ENCODE assay signal across 19 cellular contexts in genomic region chr3:44047796-44048195, GRCh38.
"Had no signal": no experiment of that assay in that cellular context is flagged by ENCODE, and none has a peak within 500 bp of the region (broad histone marks: within the 10 kb centered on the region; RNA-seq: fewer than 3 reads in every experiment).

No MANE protein-coding gene starts in this region.

- H3K4me3 ChIP-seq: lung, ovary, right lobe of liver, skin epidermis, stomach, upper lobe of left lung had no signal

- H3K9me3 Mint-ChIP-seq: activated CD4-positive, alpha-beta T cell treated with anti-CD3 and anti-CD28 coated beads, Interleukin-2, amount 10 ng/mL, durations not matched to agents 7 days and 5 days; activated CD8-positive, alpha-beta T cell treated with anti-CD3 and anti-CD28 coated beads for 36 hours; activated naive CD8-positive, alpha-beta T cell treated with anti-CD3 and anti-CD28 coated beads, Interleukin-2, amount 50 U/mL, for 24 hours; natural killer cell treated with Interleukin-12 subunit alpha and Interleukin-12 subunit beta and Interleukin-15 and Interleukin-18, amount 100 ng/mL, for 72 hours had no signal

- H3K4me3 Mint-ChIP-seq: activated CD4-positive, alpha-beta T cell treated with anti-CD3 and anti-CD28 coated beads, Interleukin-2, amount 10 ng/mL, durations not matched to agents 7 days and 5 days; activated CD8-positive, alpha-beta memory T cell treated with anti-CD3 and anti-CD28 coated beads, Interleukin-2, amount 10 ng/mL, durations not matched to agents 7 days and 5 days; activated CD8-positive, alpha-beta T cell treated with anti-CD3 and anti-CD28 coated beads for 36 hours; activated naive CD8-positive, alpha-beta T cell treated with anti-CD3 and anti-CD28 coated beads, Interleukin-2, amount 50 U/mL, for 24 hours; brain; natural killer cell treated with Interleukin-12 subunit alpha and Interleukin-12 subunit beta and Interleukin-15 and Interleukin-18, amount 100 ng/mL, for 72 hours had no signal

- H3K4me1 Mint-ChIP-seq: activated CD4-positive, alpha-beta T cell treated with anti-CD3 and anti-CD28 coated beads, Interleukin-2, amount 10 ng/mL, durations not matched to agents 7 days and 5 days; activated CD8-positive, alpha-beta memory T cell treated with anti-CD3 and anti-CD28 coated beads, Interleukin-2, amount 10 ng/mL, durations not matched to agents 7 days and 5 days had no signal

- H3K36me3 ChIP-seq: neutrophil, ovary, right lobe of liver, stomach, upper lobe of left lung had no signal

- H3K27ac ChIP-seq: neutrophil, ovary, right lobe of liver, skin epidermis, stomach had no signal

- H3K9me3 ChIP-seq: neutrophil, ovary, right lobe of liver, stomach, upper lobe of left lung had no signal

- H3K27me3 ChIP-seq: ovary, right lobe of liver, upper lobe of left lung had no signal

- H3K36me3 Mint-ChIP-seq: activated CD8-positive, alpha-beta memory T cell treated with anti-CD3 and anti-CD28 coated beads, Interleukin-2, amount 10 ng/mL, durations not matched to agents 7 days and 5 days; brain; natural killer cell treated with Interleukin-12 subunit alpha and Interleukin-12 subunit beta and Interleukin-15 and Interleukin-18, amount 100 ng/mL, for 72 hours had no signal

- DNase-seq: activated CD4-positive, alpha-beta T cell treated with anti-CD3 and anti-CD28 coated beads, Interleukin-2, amount 10 ng/mL, durations not matched to agents 7 days and 5 days; activated CD8-positive, alpha-beta memory T cell treated with anti-CD3 and anti-CD28 coated beads, Interleukin-2, amount 10 ng/mL, durations not matched to agents 7 days and 5 days; activated CD8-positive, alpha-beta T cell treated with anti-CD3 and anti-CD28 coated beads for 36 hours; activated gamma-delta T cell; activated naive CD4-positive, alpha-beta T cell treated with anti-CD3 and anti-CD28 coated beads, Interleukin-2, amount 50 U/mL, for 16 hours; activated naive CD8-positive, alpha-beta T cell treated with anti-CD3 and anti-CD28 coated beads, Interleukin-2, amount 50 U/mL, for 24 hours; activated T-cell treated with anti-CD3 and anti-CD28 coated beads for 4 hours; effector memory CD4-positive, alpha-beta T cell; ovary; right lobe of liver; stimulated activated CD4-positive, alpha-beta T cell treated with anti-CD3 and anti-CD28 coated beads, Interleukin-1b, Interleukin-23, amount 100 ng/mL, for 48 hours; stomach; upper lobe of left lung had no signal

- H3K27ac Mint-ChIP-seq: activated CD4-positive, alpha-beta T cell treated with anti-CD3 and anti-CD28 coated beads, Interleukin-2, amount 10 ng/mL, durations not matched to agents 7 days and 5 days; activated CD8-positive, alpha-beta memory T cell treated with anti-CD3 and anti-CD28 coated beads, Interleukin-2, amount 10 ng/mL, durations not matched to agents 7 days and 5 days; activated CD8-positive, alpha-beta T cell treated with anti-CD3 and anti-CD28 coated beads for 36 hours; activated naive CD8-positive, alpha-beta T cell treated with anti-CD3 and anti-CD28 coated beads, Interleukin-2, amount 50 U/mL, for 24 hours; brain; natural killer cell treated with Interleukin-12 subunit alpha and Interleukin-12 subunit beta and Interleukin-15 and Interleukin-18, amount 100 ng/mL, for 72 hours had no signal

- H3K4me1 ChIP-seq: right lobe of liver, stomach, upper lobe of left lung had no signal

- ATAC-seq: activated CD8-positive, alpha-beta memory T cell treated with anti-CD3 and anti-CD28 coated beads, Interleukin-2, amount 10 ng/mL, durations not matched to agents 7 days and 5 days; left lobe of liver; natural killer cell treated with Interleukin-12 subunit alpha and Interleukin-12 subunit beta and Interleukin-15 and Interleukin-18, amount 100 ng/mL, for 72 hours; right lobe of liver had no signal
